ENCODE assay signal across 17 cellular contexts in the genomic region with DNA sequence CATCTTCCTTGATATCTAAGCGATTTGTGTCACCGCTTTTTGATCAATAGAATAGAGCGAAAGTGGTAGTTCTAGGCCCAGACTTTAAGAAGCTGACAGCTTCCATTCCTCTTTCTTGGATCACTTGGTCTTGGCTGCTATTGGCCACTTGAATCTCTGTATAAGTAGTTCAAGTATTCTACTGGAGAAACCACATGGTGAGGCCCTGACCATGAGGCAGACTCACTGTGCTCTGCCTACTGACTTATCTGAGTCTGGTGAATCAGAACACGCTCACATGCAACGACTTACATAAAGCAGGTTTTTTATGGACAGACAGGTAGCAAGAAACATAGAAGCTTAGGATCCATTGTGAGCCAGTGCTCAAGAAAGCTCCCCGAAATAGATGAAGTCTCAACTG. TPM values are rescaled to one million over a fixed set of nuclear protein-coding genes. Genes with fewer than 3 reads are reported as not detected.
A peak's percentile ranks its signal among the peaks of the same experiment; 100 is the strongest.
DNase-seq lines count a peak whose midpoint lies in the region; ATAC-seq and TF ChIP-seq lines count a peak whose summit lies in the region.
"Had no signal": no experiment of that assay in that cellular context is flagged by ENCODE, and none has a peak within 500 bp of the region (broad histone marks: within the 10 kb centered on the region; RNA-seq: fewer than 3 reads in every experiment).

No MANE protein-coding gene starts in this region.

- H3K9me3 ChIP-seq in left lung, result no peaks in the 10 kb centered on the region
- H3K9me3 ChIP-seq: A549; BLaER1 treated with 17β-estradiol and CSF1 and Interleukin-3, amounts not matched to agents 10 nM and 100 nM; Caco-2 had no signal

- peaks cover 0 to 6% of the 10 kb centered on the region in 2 donors for H3K27me3 ChIP-seq in left lung
- H3K27me3 ChIP-seq: BLaER1 treated with 17β-estradiol and CSF1 and Interleukin-3, amounts not matched to agents 10 nM and 100 nM had no signal

- ATAC-seq in left lung (peak; percentile 57), HG02798 (IDR thresholded peaks at IDR 0.05; ENCODE audit: poor library complexity, unreplicated experiment) (no peak)
- ATAC-seq: A549; CD8-positive, alpha-beta T cell had no signal

- intact Hi-C loops in left lung (cut with DNase I), result no loop called here

- DNase-seq in epithelial cell of esophagus (ENCODE audit: low read depth) (peak; percentile 4), left lung (no peak), GM13976 (ENCODE audit: low spot score) (no peak), NCI-H69 (lab: John Stamatoyannopoulos, UW) (no peak)
- DNase-seq: 8988T; AML-193; Caco-2; Calu3; CD4-positive, alpha-beta T cell; CD8-positive, alpha-beta T cell; DMS79 treated with DMSO at 0.1 percent for 48 hours; GF-D8 had no signal

- in situ Hi-C loops in GM13976 (cut with MboI; ENCODE audit: low sequenced_read_pairs, unreplicated experiment), result no loop called here

- no peak for TF ChIP-seq CTCF in epithelial cell of esophagus (IDR thresholded peaks at IDR 0.05; ENCODE audit: insufficient read depth, low read depth, low read length, missing control alignments)
- no peak for TF ChIP-seq CTCF in left lung (IDR thresholded peaks at IDR 0.05)
- no peak for TF ChIP-seq CTCF in GM13976 (IDR thresholded peaks at IDR 0.05; ENCODE audit: borderline replicate concordance, control extremely low read depth, extremely low read depth, insufficient read depth, missing control alignments)

- H3K4me3 ChIP-seq in epithelial cell of esophagus (ENCODE audit: low read length) (no peak overlapping the region), left lung (no peak overlapping the region)
- H3K4me3 ChIP-seq: A549; BLaER1 treated with 17β-estradiol and CSF1 and Interleukin-3, amounts not matched to agents 10 nM and 100 nM had no signal

- no peaks in the 10 kb centered on the region for H3K36me3 ChIP-seq in left lung
- H3K36me3 ChIP-seq: BLaER1 treated with 17β-estradiol and CSF1 and Interleukin-3, amounts not matched to agents 10 nM and 100 nM had no signal

- H3K27ac ChIP-seq in left lung, result no peak overlapping the region
- H3K27ac ChIP-seq: A549; BLaER1 treated with 17β-estradiol and CSF1 and Interleukin-3, amounts not matched to agents 10 nM and 100 nM; C4-2B had no signal

- no peaks in the 10 kb centered on the region for H3K4me1 ChIP-seq in left lung
- H3K4me1 ChIP-seq: A549; BLaER1 treated with 17β-estradiol and CSF1 and Interleukin-3, amounts not matched to agents 10 nM and 100 nM; Caco-2 had no signal

RNA-seq across cellular contexts. Expression of gene OLIG3, which starts 27.0 kb away (rescaled TPM):
- total RNA-seq in left lung, result not detected
- total RNA-seq: B cell; Caco-2; Calu3; CD4-positive, alpha-beta T cell; CD8-positive, alpha-beta T cell had no signal
